ENCODE assay signal across 8 cellular contexts in genomic region chr2:47904903-47905453, GRCh38. TPM values are rescaled to one million over a fixed set of nuclear protein-coding genes. Genes with fewer than 3 reads are reported as not detected.
A peak's percentile ranks its signal among the peaks of the same experiment; 100 is the strongest.
DNase-seq lines count a peak whose midpoint lies in the region; ATAC-seq, FAIRE-seq and TF ChIP-seq lines count a peak whose summit lies in the region.
"Had no signal": no experiment of that assay in that cellular context is flagged by ENCODE, and none has a peak within 500 bp of the region (broad histone marks: within the 10 kb centered on the region; RNA-seq: fewer than 3 reads in every experiment).

No MANE protein-coding gene starts in this region.

- TF ChIP-seq POLR2A in GM12891 (IDR thresholded peaks at IDR 0.05; ENCODE audit: low read depth, low read length) (no peak), right lobe of liver (IDR thresholded peaks at IDR 0.05) (no peak)

- intact Hi-C loops in colonic mucosa (cut with DNase I) (loop anchor here (10.0 kb wide), 1 partner anchor 200 kb away; no protein-coding TSS in a partner anchor), right lobe of liver (cut with DNase I) (no loop called here)

- peak overlapping the region; percentile 88 to 91 for H3K9ac ChIP-seq in colonic mucosa (ENCODE audit: low read depth in 2 of 2, low read length in 2 of 2)

- TF ChIP-seq CTCF in colonic mucosa (IDR thresholded peaks at IDR 0.05) (no peak), right lobe of liver (IDR thresholded peaks at IDR 0.05) (no peak)

- no peaks in the 10 kb centered on the region for H3K4me1 ChIP-seq in colonic mucosa
- peaks cover 0 to 8% (median 0%) of the 10 kb centered on the region in 4 donors for H3K4me1 ChIP-seq in right lobe of liver

- ATAC-seq in HG02763 (IDR thresholded peaks at IDR 0.05; ENCODE audit: unreplicated experiment), result peak; percentile 5
- ATAC-seq in right lobe of liver, result peak in 3 of 4 donors; percentile 0 to 4 (median 4)
- ATAC-seq in HG03378 (IDR thresholded peaks at IDR 0.05; ENCODE audit: unreplicated experiment), result no peak

- H3K9me3 Mint-ChIP-seq in stimulated activated naive CD8-positive, alpha-beta T cell treated with anti-CD3 and anti-CD28 coated beads, Interleukin-15, Interleukin-2, amounts not matched to agents 100 ng/mL and 50 ng/mL, for 24 hours, result no peaks in the 10 kb centered on the region

- H3K9me3 ChIP-seq in colonic mucosa, result no peaks in the 10 kb centered on the region
- H3K9me3 ChIP-seq in right lobe of liver, result no peaks in the 10 kb centered on the region

- H3K4me3 ChIP-seq in colonic mucosa (peak overlapping the region; percentile 77), right lobe of liver (peak overlapping the region; percentile 68 to 75 (median 70))

- DNase-seq in GM12891 (ENCODE audit: insufficient read length, low spot score) (peak; percentile 20), T-helper 22 cell (ENCODE audit: low read depth) (peak; percentile 16), colonic mucosa (peak; percentile 43), right lobe of liver (peak; percentile 58 to 65 (median 62))

- H3K27me3 Mint-ChIP-seq in stimulated activated naive CD8-positive, alpha-beta T cell treated with anti-CD3 and anti-CD28 coated beads, Interleukin-15, Interleukin-2, amounts not matched to agents 100 ng/mL and 50 ng/mL, for 24 hours, result no peaks in the 10 kb centered on the region

- H3K27ac Mint-ChIP-seq in stimulated activated naive CD8-positive, alpha-beta T cell treated with anti-CD3 and anti-CD28 coated beads, Interleukin-15, Interleukin-2, amounts not matched to agents 100 ng/mL and 50 ng/mL, for 24 hours, result peak overlapping the region; percentile 94

- peak; percentile 9 for FAIRE-seq in GM12891 (lab: Jason Lieb, UNC)
- FAIRE-seq: frontal cortex had no signal

- H3K4me1 Mint-ChIP-seq in stimulated activated naive CD8-positive, alpha-beta T cell treated with anti-CD3 and anti-CD28 coated beads, Interleukin-15, Interleukin-2, amounts not matched to agents 100 ng/mL and 50 ng/mL, for 24 hours (ENCODE audit: low read depth), result peaks cover 45% of the 10 kb centered on the region

- 1% methylated on average over 15 of the region's 45 CpGs for WGBS in right lobe of liver (ENCODE audit: insufficient coverage, low coverage, low lambda C conversion rate, missing lambda C conversion rate)

- H3K36me3 ChIP-seq in colonic mucosa, result no peaks in the 10 kb centered on the region
- no peaks in the 10 kb centered on the region for H3K36me3 ChIP-seq in right lobe of liver

- no peaks in the 10 kb centered on the region for H3K27me3 ChIP-seq in colonic mucosa
- no peaks in the 10 kb centered on the region for H3K27me3 ChIP-seq in right lobe of liver

- H3K27ac ChIP-seq in colonic mucosa (peak overlapping the region; percentile 99), right lobe of liver (peak overlapping the region; percentile 95 to 98 (median 96))

- no peaks in the 10 kb centered on the region for H3K36me3 Mint-ChIP-seq in stimulated activated naive CD8-positive, alpha-beta T cell treated with anti-CD3 and anti-CD28 coated beads, Interleukin-15, Interleukin-2, amounts not matched to agents 100 ng/mL and 50 ng/mL, for 24 hours (ENCODE audit: low read depth)

- peak overlapping the region; percentile 90 for H3K4me3 Mint-ChIP-seq in stimulated activated naive CD8-positive, alpha-beta T cell treated with anti-CD3 and anti-CD28 coated beads, Interleukin-15, Interleukin-2, amounts not matched to agents 100 ng/mL and 50 ng/mL, for 24 hours

TF ChIP-seq in GM12891, 5 proteins besides CTCF, POLR2A, EP300 and RAD21:
- no peak for TF ChIP-seq POU2F2 (IDR thresholded peaks at IDR 0.05; ENCODE audit: low read depth, low read length)
- no peak for TF ChIP-seq PAX5 (IDR thresholded peaks at IDR 0.05; ENCODE audit: insufficient read depth, low read length, severe bottlenecking)
- no peak for TF ChIP-seq TAF1 (IDR thresholded peaks at IDR 0.05; ENCODE audit: low read depth, low read length)
- TF ChIP-seq POLR2AphosphoS5 (IDR thresholded peaks at IDR 0.05; ENCODE audit: low read depth, low read length), result no peak
- no peak for TF ChIP-seq SPI1 (IDR thresholded peaks at IDR 0.05; ENCODE audit: low read depth, low read length)

RNA-seq across cellular contexts. Expression of gene FBXO11, which starts 1.3 kb away (rescaled TPM):
- polyA plus RNA-seq in GM12891 (2012; ENCODE audit: low read depth, missing spikeins), result 13.7 TPM
- total RNA-seq in colonic mucosa (10 to 100 TPM; 40.4 to 47.7 TPM), right lobe of liver (10 to 100 TPM; 15.2 to 28.7 (median 24.0) TPM)
